8 cellular contexts compared by ENCODE assay signal in the genomic region with DNA sequence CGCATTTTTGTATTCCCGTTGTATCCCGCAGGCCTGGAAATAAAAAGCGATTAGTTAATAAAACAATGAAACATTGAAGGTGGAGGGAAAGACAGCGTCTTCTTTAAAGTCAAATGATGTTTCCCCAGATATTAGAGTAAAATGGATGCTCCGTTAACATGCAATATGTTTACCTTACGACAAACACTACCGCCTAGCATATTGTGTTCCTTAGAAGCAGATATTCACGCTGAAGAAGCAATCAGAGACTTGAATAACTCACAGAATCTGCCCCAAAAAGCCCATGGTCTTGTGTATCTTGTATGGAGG. TPM values are rescaled to one million over a fixed set of nuclear protein-coding genes. Genes with fewer than 3 reads are reported as not detected.
DNase-seq lines count a peak whose midpoint lies in the region; ATAC-seq, FAIRE-seq and TF ChIP-seq lines count a peak whose summit lies in the region.

No MANE protein-coding gene starts in this region.

- ATAC-seq in activated CD4-positive, alpha-beta T cell treated with anti-CD3 and anti-CD28 coated beads for 36 hours: no peak
- ATAC-seq in activated naive CD8-positive, alpha-beta T cell treated with anti-CD3 and anti-CD28 coated beads, Interleukin-2, amount 10 ng/mL, durations not matched to agents 7 days and 5 days (ENCODE audit: low read depth): no peak
- ATAC-seq in GM18909 (IDR thresholded peaks at IDR 0.05; ENCODE audit: poor library complexity, unreplicated experiment): no peak
- no peak for ATAC-seq in GM21825 (IDR thresholded peaks at IDR 0.05; ENCODE audit: unreplicated experiment)

- TF ChIP-seq CTCF in kidney (IDR thresholded peaks at IDR 0.05; ENCODE audit: borderline replicate concordance, extremely low read depth, insufficient read depth) (no peak), suprapubic skin (IDR thresholded peaks at IDR 0.05) (no peak)

- H3K4me1 ChIP-seq in kidney (ENCODE audit: control insufficient read depth in 1 of 2, insufficient read depth in 1 of 2, low read depth in 1 of 2, low read length in 2 of 2) (peaks cover 12 to 21% of the 10 kb centered on the region in 2 donors), suprapubic skin (peaks cover 52% of the 10 kb centered on the region)

- CTCF ChIA-PET in activated CD4-positive, alpha-beta T cell treated with anti-CD3 and anti-CD28 coated beads for 36 hours (lab: Charles Lee): interaction anchor here (4.1 kb wide), 1 partner anchor 11 kb away, joined by 29 read pairs; the partner anchor contains the start of gene PPOX

- peaks cover 27% of the 10 kb centered on the region for H3K36me3 Mint-ChIP-seq in activated CD4-positive, alpha-beta T cell treated with anti-CD3 and anti-CD28 coated beads for 36 hours (ENCODE audit: low read depth)
- H3K36me3 Mint-ChIP-seq in activated naive CD8-positive, alpha-beta T cell treated with anti-CD3 and anti-CD28 coated beads, Interleukin-2, amount 10 ng/mL, durations not matched to agents 7 days and 5 days: peaks cover 21% of the 10 kb centered on the region

- no peaks in the 10 kb centered on the region for H3K9me3 Mint-ChIP-seq in activated CD4-positive, alpha-beta T cell treated with anti-CD3 and anti-CD28 coated beads for 36 hours (ENCODE audit: low read depth)
- H3K9me3 Mint-ChIP-seq in activated naive CD8-positive, alpha-beta T cell treated with anti-CD3 and anti-CD28 coated beads, Interleukin-2, amount 10 ng/mL, durations not matched to agents 7 days and 5 days: no peaks in the 10 kb centered on the region

- H3K4me3 Mint-ChIP-seq in activated CD4-positive, alpha-beta T cell treated with anti-CD3 and anti-CD28 coated beads for 36 hours: peak overlapping the region; percentile 91
- H3K4me3 Mint-ChIP-seq in activated naive CD8-positive, alpha-beta T cell treated with anti-CD3 and anti-CD28 coated beads, Interleukin-2, amount 10 ng/mL, durations not matched to agents 7 days and 5 days: peak overlapping the region; percentile 99

- no peaks in the 10 kb centered on the region for H3K27me3 ChIP-seq in suprapubic skin

- H3K36me3 ChIP-seq in kidney (ENCODE audit: control insufficient read depth in 1 of 2, insufficient read depth in 2 of 2, low read length in 2 of 2): peaks cover 10 to 28% of the 10 kb centered on the region in 2 donors
- peaks cover 28% of the 10 kb centered on the region for H3K36me3 ChIP-seq in suprapubic skin

- H3K9me3 ChIP-seq in kidney (ENCODE audit: control insufficient read depth in 1 of 2, low read length in 2 of 2): no peaks in the 10 kb centered on the region
- no peaks in the 10 kb centered on the region for H3K9me3 ChIP-seq in suprapubic skin

- POLR2A ChIA-PET in activated CD4-positive, alpha-beta T cell treated with anti-CD3 and anti-CD28 coated beads for 36 hours (lab: Charles Lee): no interaction called here
- POLR2A ChIA-PET in activated naive CD8-positive, alpha-beta T cell treated with anti-CD3 and anti-CD28 coated beads, Interleukin-2, amount 10 ng/mL, durations not matched to agents 7 days and 5 days (lab: Charles Lee): interaction anchor here (0.6 to 3.3 kb wide), 8 partner anchors 9 to 132 kb away, joined by 3 to 37 read pairs (median 6); partner anchors contain the start of genes DEDD, NDUFS2, PPOX and UFC1

- 58% methylated on average over 9 of the region's 9 CpGs for WGBS in suprapubic skin

- no peak for TF ChIP-seq EP300 in suprapubic skin (IDR thresholded peaks at IDR 0.05)

- no peaks in the 10 kb centered on the region for H3K27me3 Mint-ChIP-seq in activated CD4-positive, alpha-beta T cell treated with anti-CD3 and anti-CD28 coated beads for 36 hours
- no peaks in the 10 kb centered on the region for H3K27me3 Mint-ChIP-seq in activated naive CD8-positive, alpha-beta T cell treated with anti-CD3 and anti-CD28 coated beads, Interleukin-2, amount 10 ng/mL, durations not matched to agents 7 days and 5 days

- no peak for TF ChIP-seq POLR2A in suprapubic skin (IDR thresholded peaks at IDR 0.05)

- H3K4me3 ChIP-seq in kidney (ENCODE audit: low read length in 2 of 2) (peak overlapping the region; percentile 97 to 98), suprapubic skin (peak overlapping the region; percentile 71)

- no peak for FAIRE-seq in kidney (lab: Jason Lieb, UNC)

- peak overlapping the region in 1 of 2 donors; percentile 97 for H3K9ac ChIP-seq in kidney (ENCODE audit: low read length in 2 of 2)

- no peak for DNase-seq in activated CD4-positive, alpha-beta T cell treated with anti-CD3 and anti-CD28 coated beads for 36 hours
- no peak for DNase-seq in activated CD4-positive, alpha-beta T cell treated with anti-CD3 and anti-CD28 coated beads, Interleukin-2, amount 50 U/mL, for 48 hours
- DNase-seq in activated naive CD8-positive, alpha-beta T cell treated with anti-CD3 and anti-CD28 coated beads, Interleukin-2, amount 10 ng/mL, durations not matched to agents 7 days and 5 days: no peak
- DNase-seq in kidney: no peak
- DNase-seq in suprapubic skin (ENCODE audit: low spot score in 2 of 2): no peak
- no peak for DNase-seq in OCI-M2 (lab: John Stamatoyannopoulos, UW; ENCODE audit: unreplicated experiment)

- peaks cover 62% of the 10 kb centered on the region for H3K4me1 Mint-ChIP-seq in activated CD4-positive, alpha-beta T cell treated with anti-CD3 and anti-CD28 coated beads for 36 hours
- H3K4me1 Mint-ChIP-seq in activated naive CD8-positive, alpha-beta T cell treated with anti-CD3 and anti-CD28 coated beads, Interleukin-2, amount 10 ng/mL, durations not matched to agents 7 days and 5 days: peaks cover 52% of the 10 kb centered on the region

- H3K27ac ChIP-seq in kidney (ENCODE audit: low read depth in 2 of 2, low read length in 2 of 2): peak overlapping the region; percentile 95 to 96
- H3K27ac ChIP-seq in suprapubic skin: peak overlapping the region; percentile 86

- intact Hi-C loops in activated CD4-positive, alpha-beta T cell treated with anti-CD3 and anti-CD28 coated beads for 36 hours (cut with DNase I, micrococcal nuclease): loop anchor here (1.0 to 2.0 kb wide), 7 partner anchors 12 to 136 kb away; partner anchors contain the start of genes PPOX (in 2 of the 2), USP21 (in 2 of the 2), DEDD (in 1 of the 2) and NDUFS2 (in 1 of the 2)
- intact Hi-C loops in kidney (cut with DNase I): no loop called here

- H3K27ac Mint-ChIP-seq in activated CD4-positive, alpha-beta T cell treated with anti-CD3 and anti-CD28 coated beads for 36 hours: peak overlapping the region; percentile 98
- peak overlapping the region; percentile 98 for H3K27ac Mint-ChIP-seq in activated naive CD8-positive, alpha-beta T cell treated with anti-CD3 and anti-CD28 coated beads, Interleukin-2, amount 10 ng/mL, durations not matched to agents 7 days and 5 days

RNA-seq across cellular contexts. Expression of gene B4GALT3, which starts 0.6 kb away (rescaled TPM):
- total RNA-seq in activated CD4-positive, alpha-beta T cell treated with anti-CD3 and anti-CD28 coated beads for 36 hours: 10 to 100 TPM; 40.5 to 51.8 TPM
- 10 to 100 TPM; 54.5 to 54.8 TPM for total RNA-seq in activated naive CD8-positive, alpha-beta T cell treated with anti-CD3 and anti-CD28 coated beads, Interleukin-2, amount 10 ng/mL, durations not matched to agents 7 days and 5 days
- total RNA-seq in kidney: 22.9 TPM
- 33.5 TPM for polyA plus RNA-seq in kidney (ENCODE audit: insufficient read depth, low read depth, low replicate concordance)
- 10 to 100 TPM; 26.9 to 36.6 (median 30.0) TPM for total RNA-seq in suprapubic skin

RNA-seq across cellular contexts. Expression of gene PPOX, which starts 11.7 kb away (rescaled TPM):
- 10 to 100 TPM; 21.5 to 28.8 TPM for total RNA-seq in activated CD4-positive, alpha-beta T cell treated with anti-CD3 and anti-CD28 coated beads for 36 hours
- 10 to 100 TPM; 47.0 to 53.0 TPM for total RNA-seq in activated naive CD8-positive, alpha-beta T cell treated with anti-CD3 and anti-CD28 coated beads, Interleukin-2, amount 10 ng/mL, durations not matched to agents 7 days and 5 days
- total RNA-seq in kidney (23.6 TPM), suprapubic skin (10 to 100 TPM; 22.2 to 75.2 (median 37.2) TPM)
- 29.4 TPM for polyA plus RNA-seq in kidney (ENCODE audit: insufficient read depth, low read depth, low replicate concordance)

RNA-seq across cellular contexts. Expression of gene USP21, which starts 18.6 kb away (rescaled TPM):
- 10 to 100 TPM; 25.1 to 32.0 TPM for total RNA-seq in activated CD4-positive, alpha-beta T cell treated with anti-CD3 and anti-CD28 coated beads for 36 hours
- 10 to 100 TPM; 40.7 to 46.8 TPM for total RNA-seq in activated naive CD8-positive, alpha-beta T cell treated with anti-CD3 and anti-CD28 coated beads, Interleukin-2, amount 10 ng/mL, durations not matched to agents 7 days and 5 days
- 26.3 TPM for total RNA-seq in kidney
- 27.7 TPM for polyA plus RNA-seq in kidney (ENCODE audit: insufficient read depth, low read depth, low replicate concordance)
- total RNA-seq in suprapubic skin: 10 to 100 TPM; 18.7 to 37.0 (median 28.8) TPM

RNA-seq across cellular contexts. Expression of gene ADAMTS4, which starts 21.0 kb away (rescaled TPM):
- under 1 TPM; 0.40 to 0.71 TPM for total RNA-seq in activated CD4-positive, alpha-beta T cell treated with anti-CD3 and anti-CD28 coated beads for 36 hours
- 1 to 10 TPM; 2.5 to 3.5 TPM for total RNA-seq in activated naive CD8-positive, alpha-beta T cell treated with anti-CD3 and anti-CD28 coated beads, Interleukin-2, amount 10 ng/mL, durations not matched to agents 7 days and 5 days
- total RNA-seq in kidney (14.0 TPM), suprapubic skin (1 to 10 TPM in 3 of 4 donors, under 1 TPM in 1; 0.93 to 9.9 (median 6.3) TPM)
- polyA plus RNA-seq in kidney (ENCODE audit: insufficient read depth, low read depth, low replicate concordance): 0.26 TPM

RNA-seq across cellular contexts. Expression of gene UFC1, which starts 24.1 kb away (rescaled TPM):
- total RNA-seq in activated CD4-positive, alpha-beta T cell treated with anti-CD3 and anti-CD28 coated beads for 36 hours: 10 to 100 TPM; 89.2 to 98.6 TPM
- 10 to 100 TPM; 95.9 to 98.1 TPM for total RNA-seq in activated naive CD8-positive, alpha-beta T cell treated with anti-CD3 and anti-CD28 coated beads, Interleukin-2, amount 10 ng/mL, durations not matched to agents 7 days and 5 days
- total RNA-seq in kidney (96.9 TPM), suprapubic skin (10 to 100 TPM; 44.2 to 98.8 (median 80.2) TPM)
- 175 TPM for polyA plus RNA-seq in kidney (ENCODE audit: insufficient read depth, low read depth, low replicate concordance)
